14 cellular contexts compared by ENCODE assay signal in the genomic region with DNA sequence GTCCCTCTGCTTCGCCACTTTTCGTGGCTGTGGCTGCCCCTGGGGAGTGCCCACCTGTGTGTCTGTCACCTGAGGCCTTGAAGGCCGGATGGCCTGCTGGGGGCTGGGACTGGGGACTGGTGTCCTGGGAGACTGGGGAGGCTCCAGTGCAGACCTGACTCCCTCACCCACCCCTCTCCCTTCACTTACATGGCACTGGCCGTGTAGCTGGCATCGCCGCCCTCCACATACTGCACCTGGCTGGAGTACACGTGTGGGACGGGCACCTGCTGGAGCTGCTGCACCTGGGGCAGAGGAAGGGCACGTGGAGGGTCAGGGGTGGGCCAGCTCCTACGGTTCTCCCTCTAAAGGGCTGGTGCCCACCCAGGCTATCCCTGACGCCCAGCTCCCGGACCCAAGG. TPM values are rescaled to one million over a fixed set of nuclear protein-coding genes. Genes with fewer than 3 reads are reported as not detected.
DNase-seq lines count a peak whose midpoint lies in the region; ATAC-seq, FAIRE-seq and TF ChIP-seq lines count a peak whose summit lies in the region.
"Had no signal": no experiment of that assay in that cellular context is flagged by ENCODE, and none has a peak within 500 bp of the region (broad histone marks: within the 10 kb centered on the region; RNA-seq: fewer than 3 reads in every experiment).

No MANE protein-coding gene starts in this region.

- FAIRE-seq in GM12891 (lab: Jason Lieb, UNC): no peak
- FAIRE-seq: small intestine had no signal

- ATAC-seq in sciatic nerve (peak; percentile 16), GM18505 (IDR thresholded peaks at IDR 0.05; ENCODE audit: unreplicated experiment) (no peak), GM21723 (IDR thresholded peaks at IDR 0.05; ENCODE audit: unreplicated experiment) (no peak)

- peaks cover 30% of the 10 kb centered on the region for H3K27me3 ChIP-seq in BLaER1
- no peaks in the 10 kb centered on the region for H3K27me3 ChIP-seq in iPS-18a (ENCODE audit: control insufficient read depth, insufficient read depth, low read length)

- CTCF ChIA-PET in RWPE1 (lab: Yijun Ruan, JAX): interaction anchor here (0.6 to 0.8 kb wide), 2 partner anchors 23 to 45 kb away, joined by 3 to 6 read pairs; no protein-coding TSS in a partner anchor

- TF ChIP-seq POLR2A in GM12891 (IDR thresholded peaks at IDR 0.05; ENCODE audit: low read depth, low read length) (no peak), GM18505 (IDR thresholded peaks at IDR 0.05; ENCODE audit: borderline replicate concordance, extremely low read depth, insufficient read depth, insufficient read length) (no peak)

- no peaks in the 10 kb centered on the region for H4K20me1 ChIP-seq in BLaER1

- no peak overlapping the region for H3K9ac ChIP-seq in BLaER1
- H3K9ac ChIP-seq in iPS-18a (ENCODE audit: low read length): peak overlapping the region; percentile 34

- H3K4me1 ChIP-seq in BLaER1: peaks cover 48% of the 10 kb centered on the region
- peaks cover 3% of the 10 kb centered on the region for H3K4me1 ChIP-seq in iPS-18a (ENCODE audit: control insufficient read depth, low read depth, low read length)

- intact Hi-C loops in sciatic nerve (cut with DNase I): no loop called here

- TF ChIP-seq CTCF in RWPE1 (conservative IDR thresholded peaks at IDR 0.05; ENCODE audit: low read depth): no peak

- no peak overlapping the region for H3K4me3 ChIP-seq in BLaER1
- H3K4me3 ChIP-seq in iPS-18a (ENCODE audit: low read length): no peak overlapping the region
- H3K4me3 ChIP-seq: mucosa of descending colon had no signal

- H3K27ac ChIP-seq in BLaER1: no peak overlapping the region; the same call in 1 of the 2 replicates
- H3K27ac ChIP-seq in RWPE1: peak overlapping the region; percentile 75
- H3K27ac ChIP-seq in iPS-18a (ENCODE audit: low read length): no peak overlapping the region

- peaks cover 49% of the 10 kb centered on the region for H3K36me3 ChIP-seq in BLaER1
- H3K36me3 ChIP-seq in iPS-18a (ENCODE audit: control insufficient read depth, low read depth, low read length): peaks cover 4% of the 10 kb centered on the region

- peak overlapping the region; percentile 87; the same call in 1 of the 2 replicates for H3K4me2 ChIP-seq in BLaER1

- H3K9me3 ChIP-seq in BLaER1 (no peaks in the 10 kb centered on the region), iPS-18a (ENCODE audit: control insufficient read depth, low read depth, low read length) (no peaks in the 10 kb centered on the region)
- H3K9me3 ChIP-seq: mucosa of descending colon had no signal

- POLR2A ChIA-PET in RWPE1 (lab: Yijun Ruan, JAX; ENCODE audit: low non-redundant PET): no interaction called here

- DNase-seq in RWPE1 (ENCODE audit: low spot score) (no peak), sciatic nerve (ENCODE audit: low spot score) (no peak), A172 (ENCODE audit: low spot score) (no peak), GM12891 (ENCODE audit: insufficient read length, low spot score) (no peak)
- DNase-seq: activated CD4-positive, CD25-positive, alpha-beta regulatory T cell treated with anti-CD3 and anti-CD28 coated beads, Interleukin-2, amount 50 U/mL, for 72 hours; activated T-cell treated with anti-CD3 and anti-CD28 coated beads, Interleukin-2, amount 50 U/mL, for 4 hours; KBM-7; NCI-H1694 had no signal

TF ChIP-seq in GM12891, 5 proteins besides CTCF, POLR2A, EP300 and RAD21:
- TF ChIP-seq POLR2AphosphoS5 (IDR thresholded peaks at IDR 0.05; ENCODE audit: low read depth, low read length) (no peak), PAX5 (IDR thresholded peaks at IDR 0.05; ENCODE audit: insufficient read depth, low read length, severe bottlenecking) (no peak), TAF1 (IDR thresholded peaks at IDR 0.05; ENCODE audit: low read depth, low read length) (no peak), SPI1 (IDR thresholded peaks at IDR 0.05; ENCODE audit: low read depth, low read length) (no peak), POU2F2 (IDR thresholded peaks at IDR 0.05; ENCODE audit: low read depth, low read length) (no peak)

RNA-seq across cellular contexts. Expression of a gene that starts 25.5 kb away (rescaled TPM):
- total RNA-seq in sciatic nerve: 24.7 TPM
- total RNA-seq in A172 (2014; rRNA removed; shearing (Covaris generic)): 41.3 and 41.6 TPM in 2 replicates
- polyA plus RNA-seq in GM12891 (2012; ENCODE audit: low read depth, missing spikeins): 30.0 TPM

RNA-seq across cellular contexts. Expression of a gene that starts 28.3 kb away (rescaled TPM):
- 16.1 TPM for total RNA-seq in sciatic nerve
- total RNA-seq in A172 (2014; rRNA removed; shearing (Covaris generic)): 1.7 and 2.2 TPM in 2 replicates
- 3.4 TPM for polyA plus RNA-seq in GM12891 (2012; ENCODE audit: low read depth, missing spikeins)

RNA-seq across cellular contexts. Expression of a gene that starts 39.6 kb away (rescaled TPM):
- 17.8 TPM for total RNA-seq in sciatic nerve
- total RNA-seq in A172 (2014; rRNA removed; shearing (Covaris generic)): 1.1 and 2.7 TPM in 2 replicates
- polyA plus RNA-seq in GM12891 (2012; ENCODE audit: low read depth, missing spikeins): 0.08 TPM

RNA-seq across cellular contexts. Expression of a gene that starts 50.1 kb away (rescaled TPM):
- total RNA-seq in sciatic nerve: not detected
- total RNA-seq in A172 (2014; rRNA removed; shearing (Covaris generic)): not detected in 2 replicates
- polyA plus RNA-seq in GM12891 (2012; ENCODE audit: low read depth, missing spikeins): not detected
- total RNA-seq: activated T-cell treated with anti-CD3 and anti-CD28 coated beads, Interleukin-2, amount 50 U/mL, for 4 hours; mucosa of descending colon had no signal
- polyA plus RNA-seq: small intestine had no signal

RNA-seq across cellular contexts. Expression of a gene that starts 53.8 kb away (rescaled TPM):
- total RNA-seq in sciatic nerve: 5.7 TPM
- 11.9 and 14.0 TPM in 2 replicates for total RNA-seq in A172 (2014; rRNA removed; shearing (Covaris generic))
- 18.4 TPM for polyA plus RNA-seq in GM12891 (2012; ENCODE audit: low read depth, missing spikeins)
